ENCODE assay signal across 4 cellular contexts in genomic region chr20:1706887-1707286, GRCh38. TPM values are rescaled to one million over a fixed set of nuclear protein-coding genes. Genes with fewer than 3 reads are reported as not detected.
"Had no signal": no experiment of that assay in that cellular context is flagged by ENCODE, and none has a peak within 500 bp of the region (broad histone marks: within the 10 kb centered on the region; RNA-seq: fewer than 3 reads in every experiment).

No MANE protein-coding gene starts in this region.

RNA-seq across cellular contexts. Expression of gene SIRPG, which starts 49.3 kb away (rescaled TPM):
- total RNA-seq: ascending aorta, bronchial epithelial cell, cardiac muscle cell, WTC11 had no signal
- polyA plus RNA-seq: cardiac muscle cell had no signal
